In the genomic region with DNA sequence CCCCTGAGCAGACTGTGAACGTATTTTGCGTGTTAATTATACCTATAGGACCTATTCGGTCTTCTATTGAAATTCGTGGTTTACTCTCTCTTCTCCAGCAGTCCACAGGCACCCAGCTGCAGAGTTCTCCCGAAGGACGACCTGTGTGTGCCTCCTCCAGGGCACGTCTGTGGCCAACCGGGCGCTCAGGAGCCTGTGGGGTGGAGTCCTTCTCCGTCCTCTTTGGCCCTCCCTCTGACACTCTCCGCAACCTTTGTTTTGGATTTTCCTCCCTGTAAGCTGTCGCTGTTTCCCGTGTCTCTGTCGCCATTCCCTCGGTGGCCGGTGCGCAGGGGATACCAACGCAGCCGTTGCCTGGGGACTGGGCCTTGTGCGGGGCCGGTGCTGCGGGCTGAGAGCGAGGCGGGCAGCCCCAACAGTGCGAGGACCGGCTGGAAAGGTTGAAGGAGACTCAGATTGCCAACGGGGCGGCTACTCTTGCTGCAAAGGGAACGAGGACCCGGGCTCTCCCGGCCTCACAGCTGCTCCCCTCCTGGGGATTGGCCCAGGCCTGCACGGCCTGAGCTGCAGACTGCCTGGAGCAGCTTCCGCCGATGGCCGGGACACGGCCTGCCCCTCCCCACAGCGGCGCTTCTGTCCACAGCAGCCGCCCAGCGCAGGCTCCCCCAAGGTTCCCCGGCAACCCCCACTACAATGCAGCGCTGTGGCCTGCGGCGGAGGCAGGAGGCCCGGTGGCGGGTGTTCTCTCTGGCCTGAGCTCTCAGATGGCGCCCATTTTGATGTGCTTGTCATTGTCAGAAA, we compare ENCODE assay signal across 9 cellular contexts.
A peak's percentile ranks its signal among the peaks of the same experiment; 100 is the strongest.
DNase-seq lines count a peak whose midpoint lies in the region; ATAC-seq and TF ChIP-seq lines count a peak whose summit lies in the region.
"Had no signal": no experiment of that assay in that cellular context is flagged by ENCODE, and none has a peak within 500 bp of the region (broad histone marks: within the 10 kb centered on the region; RNA-seq: fewer than 3 reads in every experiment).

No MANE protein-coding gene starts in this region.

- H3K27ac ChIP-seq in RWPE1 (peak overlapping the region; percentile 92), neuronal stem cell (replicated peaks; ENCODE audit: low read length) (no peak overlapping the region)

- no peak overlapping the region for H3K4ac ChIP-seq in neuronal stem cell (ENCODE audit: low read length)

- H3K36me3 Mint-ChIP-seq in activated naive CD4-positive, alpha-beta T cell treated with anti-CD3 and anti-CD28 coated beads, Interleukin-2, amount 50 U/mL, for 72 hours: no peaks in the 10 kb centered on the region
- H3K36me3 Mint-ChIP-seq: activated naive CD8-positive, alpha-beta T cell had no signal

- no peak overlapping the region for H3K9ac ChIP-seq in neuronal stem cell (ENCODE audit: low read depth, low read length, poor library complexity)

- peak overlapping the region; percentile 38 for H2BK120ac ChIP-seq in neuronal stem cell (ENCODE audit: low read depth, low read length)

- H2BK5ac ChIP-seq in neuronal stem cell (ENCODE audit: low read length): no peak overlapping the region

- H3K36me3 ChIP-seq in neuronal stem cell (replicated peaks in 1 of 2; ENCODE audit: control insufficient read depth in 2 of 2, insufficient read depth in 2 of 2, low read length in 2 of 2): no peaks in the 10 kb centered on the region

- TF ChIP-seq CTCF in AG04449 (IDR thresholded peaks at IDR 0.05; ENCODE audit: insufficient read depth, low read length, missing control alignments): no peak
- TF ChIP-seq CTCF in RWPE1 (conservative IDR thresholded peaks at IDR 0.05; ENCODE audit: low read depth): no peak

- H3K4me2 ChIP-seq in neuronal stem cell (ENCODE audit: insufficient read depth, low read length, poor library complexity, severe bottlenecking): no peak overlapping the region

- H3K4me1 ChIP-seq in neuronal stem cell (ENCODE audit: control insufficient read depth in 2 of 2, insufficient read depth in 1 of 2, low read depth in 1 of 2, low read length in 2 of 2): peaks cover 2 to 9% of the 10 kb centered on the region in 2 donors

- H3K4me3 ChIP-seq in AG04449 (ENCODE audit: low read depth, low read length): peak overlapping the region; percentile 12; the same call in 1 of the 2 replicates
- H3K4me3 ChIP-seq in neuronal stem cell (ENCODE audit: low read length in 2 of 2): no peak overlapping the region

- H3K18ac ChIP-seq in neuronal stem cell (ENCODE audit: low read length): peak overlapping the region; percentile 91

- CTCF ChIA-PET in AG04449 (lab: Yijun Ruan, JAX): interaction anchor here (1.1 to 5.3 kb wide), 4 partner anchors 23 to 350 kb away, joined by 3 to 29 read pairs (median 10); no protein-coding TSS in a partner anchor
- CTCF ChIA-PET in RWPE1 (lab: Yijun Ruan, JAX): interaction anchor here (0.6 kb wide), 1 partner anchor 111 kb away, joined by 3 read pairs; no protein-coding TSS in a partner anchor

- DNase-seq in AG04449 (ENCODE audit: low read depth, low spot score): no peak
- no peak for DNase-seq in RWPE1 (ENCODE audit: low spot score)
- DNase-seq in Right ventricle myocardium superior: peak; percentile 74
- peak; percentile 36 for DNase-seq in neuronal stem cell (ENCODE audit: low spot score)
- DNase-seq in activated naive CD4-positive, alpha-beta T cell treated with anti-CD3 and anti-CD28 coated beads, Interleukin-2, amount 50 U/mL, for 72 hours (ENCODE audit: low spot score in 2 of 2): no peak
- DNase-seq in NCI-H446 treated with DMSO at 0.1 percent for 48 hours (lab: John Stamatoyannopoulos, UW): no peak
- no peak for DNase-seq in HUDEP-2 (lab: John Stamatoyannopoulos, UW; ENCODE audit: unreplicated experiment in 76 of 76)

- H3K14ac ChIP-seq in neuronal stem cell (ENCODE audit: low read length): no peak overlapping the region

- no peak overlapping the region for H2AK5ac ChIP-seq in neuronal stem cell (ENCODE audit: low read depth, low read length)

- no peak overlapping the region for H3K27ac Mint-ChIP-seq in activated naive CD4-positive, alpha-beta T cell treated with anti-CD3 and anti-CD28 coated beads, Interleukin-2, amount 50 U/mL, for 72 hours
- H3K27ac Mint-ChIP-seq: activated naive CD8-positive, alpha-beta T cell had no signal

- peak overlapping the region; percentile 70 for H4K8ac ChIP-seq in neuronal stem cell (ENCODE audit: low read depth, low read length)

- no peaks in the 10 kb centered on the region for H3K79me1 ChIP-seq in neuronal stem cell (ENCODE audit: low read depth, low read length)

- H3K9me3 ChIP-seq in neuronal stem cell (replicated peaks in 1 of 2; ENCODE audit: control insufficient read depth in 2 of 2, insufficient read depth in 1 of 2, low read depth in 1 of 2, low read length in 2 of 2): no peaks in the 10 kb centered on the region

- H3K23ac ChIP-seq in neuronal stem cell (ENCODE audit: low read depth, low read length, poor library complexity): no peak overlapping the region

- H3K27me3 ChIP-seq in neuronal stem cell (ENCODE audit: control insufficient read depth in 3 of 3, insufficient read depth in 3 of 3, low read depth in 1 of 3, low read length in 3 of 3): no peaks in the 10 kb centered on the region

- POLR2A ChIA-PET in AG04449 (lab: Yijun Ruan, JAX) (interaction anchor here (0.8 to 1.2 kb wide), 2 partner anchors 64 to 359 kb away, joined by 3 read pairs; no protein-coding TSS in a partner anchor), RWPE1 (lab: Yijun Ruan, JAX; ENCODE audit: low non-redundant PET) (no interaction called here)

- ATAC-seq in Right ventricle myocardium superior (ENCODE audit: poor library complexity) (peak; percentile 68), HG03039 (IDR thresholded peaks at IDR 0.05; ENCODE audit: unreplicated experiment) (no peak)
- no peak for ATAC-seq in activated naive CD4-positive, alpha-beta T cell treated with anti-CD3 and anti-CD28 coated beads, Interleukin-2, amount 50 U/mL, for 72 hours

- no CpG with 5 or more reads among the region's 47 CpGs for WGBS in neuronal stem cell (ENCODE audit: extremely low coverage in 2 of 2, insufficient read length in 2 of 2, insufficient replicate concordance in 1 of 2), 2 donors

- H4K91ac ChIP-seq in neuronal stem cell (ENCODE audit: low read depth, low read length, poor library complexity): peak overlapping the region; percentile 9

- intact Hi-C loops in Right ventricle myocardium superior (cut with DNase I): no loop called here

- H3K9me3 Mint-ChIP-seq in activated naive CD4-positive, alpha-beta T cell treated with anti-CD3 and anti-CD28 coated beads, Interleukin-2, amount 50 U/mL, for 72 hours: no peaks in the 10 kb centered on the region

- H2BK15ac ChIP-seq in neuronal stem cell (ENCODE audit: low read length): peak overlapping the region; percentile 78

- peak overlapping the region; percentile 50 for H2BK12ac ChIP-seq in neuronal stem cell (ENCODE audit: low read length)

- peak overlapping the region; percentile 79 for H2AFZ ChIP-seq in neuronal stem cell (ENCODE audit: low read length)

Comparison
In these comparisons a context has a peak if more than half of its experiments do, and no peak if none do; other contexts are left out.
1. DNase-seq: peak in Right ventricle myocardium superior (single experiment) and neuronal stem cell (single experiment); none in AG04449 (single experiment), RWPE1 (single experiment), activated naive CD4-positive, alpha-beta T cell treated with anti-CD3 and anti-CD28 coated beads, Interleukin-2, amount 50 U/mL, for 72 hours (0 of 2), NCI-H446 treated with DMSO at 0.1 percent for 48 hours (single experiment) and HUDEP-2 (0 of 76).